Comparison of ENCODE assay signal across 25 cellular contexts in the genomic region with DNA sequence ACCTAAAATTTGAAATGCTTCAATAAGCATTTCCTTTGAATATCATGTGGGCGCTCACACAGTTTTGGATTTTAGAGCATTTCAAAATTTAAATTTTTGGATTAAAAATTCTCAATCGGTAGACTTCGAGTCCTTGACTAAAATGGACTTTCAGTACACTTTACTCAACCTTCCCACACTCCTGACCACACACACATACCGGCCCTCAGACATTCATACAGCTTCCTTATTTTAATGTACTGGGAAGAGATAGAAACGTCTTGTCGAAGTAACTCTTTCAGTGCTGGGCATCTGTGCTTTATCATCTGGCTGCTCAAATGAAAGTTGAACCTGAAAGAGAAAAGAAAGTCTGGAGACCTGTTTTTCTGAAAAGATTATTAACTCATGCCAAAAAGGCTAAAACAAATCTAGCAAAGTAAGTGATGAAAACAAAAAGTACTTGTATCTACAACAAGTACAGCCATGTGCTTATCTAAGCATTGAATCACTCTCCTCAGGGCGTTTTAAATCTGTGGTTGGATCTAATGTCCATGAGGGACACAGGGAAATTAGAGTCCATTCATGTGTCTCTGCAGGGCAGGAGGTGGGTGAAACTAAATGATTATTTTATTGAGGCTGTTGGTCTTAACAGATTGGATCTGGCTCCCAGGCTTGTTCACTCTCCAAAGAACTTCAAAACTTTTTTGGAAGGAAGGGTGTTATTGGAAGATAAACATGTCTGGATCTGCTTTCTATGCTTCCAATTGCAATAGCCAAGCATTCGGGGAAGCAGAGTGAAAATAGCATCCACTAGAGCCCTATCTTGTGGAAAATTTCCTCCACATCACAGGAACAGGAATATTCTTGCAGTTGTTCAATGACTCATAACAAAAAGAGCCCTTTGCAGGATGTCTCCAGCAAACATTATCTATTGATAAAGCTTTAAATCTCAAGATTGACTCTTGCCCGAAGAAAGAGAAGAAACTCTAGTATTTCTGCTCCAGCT. TPM values are rescaled to one million over a fixed set of nuclear protein-coding genes. Genes with fewer than 3 reads are reported as not detected.
A peak's percentile ranks its signal among the peaks of the same experiment; 100 is the strongest.
DNase-seq lines count a peak whose midpoint lies in the region; ATAC-seq and TF ChIP-seq lines count a peak whose summit lies in the region.
"Had no signal": no experiment of that assay in that cellular context is flagged by ENCODE, and none has a peak within 500 bp of the region (broad histone marks: within the 10 kb centered on the region; RNA-seq: fewer than 3 reads in every experiment).

No MANE protein-coding gene starts in this region.

- ATAC-seq in activated CD8-positive, alpha-beta T cell treated with anti-CD3 and anti-CD28 coated beads for 36 hours, result no peak
- ATAC-seq: psoas muscle had no signal

- dilution Hi-C loops in mammary epithelial cell (cut with HindIII; ENCODE audit: low sequenced_read_pairs), result no loop called here

- H3K36me3 Mint-ChIP-seq in CD4-positive, alpha-beta memory T cell, result peaks cover 0 to 25% of the 10 kb centered on the region in 2 donors
- no peaks in the 10 kb centered on the region for H3K36me3 Mint-ChIP-seq in activated CD8-positive, alpha-beta T cell treated with anti-CD3 and anti-CD28 coated beads for 36 hours (ENCODE audit: low read depth)
- H3K36me3 Mint-ChIP-seq: mesothelial cell of epicardium had no signal

- DNase-seq in Caki2 (ENCODE audit: low read depth) (peak; percentile 3), OCI-M1 (lab: John Stamatoyannopoulos, UW) (peak; percentile 38), mammary epithelial cell (peak; percentile 80), islet precursor cell (peak; percentile 66), NCI-H146 treated with DMSO at 0.1 percent for 48 hours (lab: John Stamatoyannopoulos, UW; ENCODE audit: unreplicated experiment) (no peak), tibial artery (no peak)
- DNase-seq in CD4-positive, alpha-beta memory T cell, result no peak
- DNase-seq in activated CD8-positive, alpha-beta T cell treated with anti-CD3 and anti-CD28 coated beads for 36 hours, result no peak
- DNase-seq: ACHN; activated naive CD8-positive, alpha-beta T cell treated with anti-CD3 and anti-CD28 coated beads, Interleukin-2, amount 10 ng/mL, durations not matched to agents 7 days and 5 days; CD4-positive, alpha-beta T cell; central memory CD4-positive, alpha-beta T cell; DMS79; effector CD4-positive, alpha-beta T cell; hippocampal formation; NCI-H2029 treated with DMSO at 0.1 percent for 48 hours; NCI-H524; psoas muscle; SHP77; T-helper 1 cell; thyroid gland had no signal

- no peak overlapping the region for H3K9ac ChIP-seq in mammary epithelial cell (ENCODE audit: insufficient read depth, low read length)

- peak overlapping the region; percentile 80 for H2AFZ ChIP-seq in mammary epithelial cell (ENCODE audit: low read depth, low read length)

- no peak overlapping the region for H3K27ac Mint-ChIP-seq in CD4-positive, alpha-beta memory T cell
- no peak overlapping the region for H3K27ac Mint-ChIP-seq in activated CD8-positive, alpha-beta T cell treated with anti-CD3 and anti-CD28 coated beads for 36 hours
- H3K27ac Mint-ChIP-seq: activated naive CD8-positive, alpha-beta T cell treated with anti-CD3 and anti-CD28 coated beads, Interleukin-2, amount 10 ng/mL, durations not matched to agents 7 days and 5 days; activated T-helper 1 cell treated with anti-CD3 and anti-CD28 coated beads, Interleukin-12 subunit alpha, Interleukin-12 subunit beta, Interleukin-2, Interleukin-4 antibody, amounts not matched to agents 30 ng/mL and 10 ng/mL and 1 ng/mL, durations not matched to agents 14 hours and 24 hours and 36 hours; CD4-positive, alpha-beta T cell; mesothelial cell of epicardium had no signal

- intact Hi-C loops in mammary epithelial cell (cut with micrococcal nuclease), result no loop called here
- intact Hi-C loops in CD4-positive, alpha-beta memory T cell (cut with micrococcal nuclease), result no loop called here
- intact Hi-C loops in activated CD8-positive, alpha-beta T cell treated with anti-CD3 and anti-CD28 coated beads for 36 hours (cut with micrococcal nuclease), result no loop called here
- intact Hi-C loops in tibial artery (cut with DNase I; ENCODE audit: low total_unique reads), result no loop called here

- no peaks in the 10 kb centered on the region for H4K20me1 ChIP-seq in mammary epithelial cell (ENCODE audit: insufficient read depth, low read length)

- peaks cover 0 to 2% (median 0%) of the 10 kb centered on the region in 8 donors for H3K9me3 Mint-ChIP-seq in CD4-positive, alpha-beta memory T cell
- H3K9me3 Mint-ChIP-seq in activated CD8-positive, alpha-beta T cell treated with anti-CD3 and anti-CD28 coated beads for 36 hours, result no peaks in the 10 kb centered on the region
- H3K9me3 Mint-ChIP-seq: CD4-positive, alpha-beta T cell had no signal

- TF ChIP-seq CTCF in mammary epithelial cell (conservative IDR thresholded peaks at IDR 0.05 in 1 of 2, IDR thresholded peaks at IDR 0.05 in 1 of 2; ENCODE audit: extremely low read depth in 1 of 2, insufficient read depth in 1 of 2, low read depth in 1 of 2, low read length in 2 of 2) (peak in 1 of 2 donors; percentile 16), tibial artery (IDR thresholded peaks at IDR 0.05) (no peak)
- no peak for TF ChIP-seq CTCF in activated CD8-positive, alpha-beta T cell treated with anti-CD3 and anti-CD28 coated beads for 36 hours (IDR thresholded peaks at IDR 0.05)

- H3K27ac ChIP-seq in mammary epithelial cell (ENCODE audit: insufficient read depth, low read depth, low read length), result peak overlapping the region; percentile 50
- no peak overlapping the region for H3K27ac ChIP-seq in CD4-positive, alpha-beta memory T cell (ENCODE audit: low read depth, low read length)
- H3K27ac ChIP-seq in tibial artery, result no peak overlapping the region
- H3K27ac ChIP-seq: psoas muscle, thyroid gland had no signal

- H3K4me1 Mint-ChIP-seq in CD4-positive, alpha-beta memory T cell, result no peaks in the 10 kb centered on the region
- no peaks in the 10 kb centered on the region for H3K4me1 Mint-ChIP-seq in activated CD8-positive, alpha-beta T cell treated with anti-CD3 and anti-CD28 coated beads for 36 hours (ENCODE audit: low read depth)
- H3K4me1 Mint-ChIP-seq: activated naive CD8-positive, alpha-beta T cell treated with anti-CD3 and anti-CD28 coated beads, Interleukin-2, amount 10 ng/mL, durations not matched to agents 7 days and 5 days had no signal

- H3K27me3 ChIP-seq in mammary epithelial cell (ENCODE audit: insufficient read depth, low read length), result no peaks in the 10 kb centered on the region
- H3K27me3 ChIP-seq in CD4-positive, alpha-beta memory T cell (ENCODE audit: insufficient read depth, low read length), result no peaks in the 10 kb centered on the region
- H3K27me3 ChIP-seq in tibial artery, result no peaks in the 10 kb centered on the region
- H3K27me3 ChIP-seq: thyroid gland had no signal

- H3K4me3 Mint-ChIP-seq in CD4-positive, alpha-beta memory T cell, result no peak overlapping the region
- no peak overlapping the region for H3K4me3 Mint-ChIP-seq in activated CD8-positive, alpha-beta T cell treated with anti-CD3 and anti-CD28 coated beads for 36 hours
- H3K4me3 Mint-ChIP-seq: activated naive CD8-positive, alpha-beta T cell treated with anti-CD3 and anti-CD28 coated beads, Interleukin-2, amount 10 ng/mL, durations not matched to agents 7 days and 5 days; activated T-helper 1 cell treated with anti-CD3 and anti-CD28 coated beads, Interleukin-12 subunit alpha, Interleukin-12 subunit beta, Interleukin-2, Interleukin-4 antibody, amounts not matched to agents 30 ng/mL and 10 ng/mL and 1 ng/mL, durations not matched to agents 14 hours and 24 hours and 36 hours; CD4-positive, alpha-beta T cell; mesothelial cell of epicardium; neural crest cell had no signal

- H3K9me3 ChIP-seq in mammary epithelial cell (replicated peaks; ENCODE audit: insufficient read depth, low read length), result no peaks in the 10 kb centered on the region
- H3K9me3 ChIP-seq in CD4-positive, alpha-beta memory T cell (ENCODE audit: control insufficient read depth in 1 of 2, low read length in 2 of 2), result no peaks in the 10 kb centered on the region
- no peaks in the 10 kb centered on the region for H3K9me3 ChIP-seq in tibial artery
- H3K9me3 ChIP-seq: psoas muscle, thyroid gland had no signal

- H3K4me1 ChIP-seq in mammary epithelial cell (ENCODE audit: insufficient read depth, low read length) (peaks cover 6% of the 10 kb centered on the region), tibial artery (no peaks in the 10 kb centered on the region)
- H3K4me1 ChIP-seq in CD4-positive, alpha-beta memory T cell (ENCODE audit: insufficient read depth, low read length), result no peaks in the 10 kb centered on the region
- H3K4me1 ChIP-seq: psoas muscle, thyroid gland had no signal

- CTCF ChIA-PET in mammary epithelial cell (lab: Charles Lee; ENCODE audit: low non-redundant PET), result no interaction called here
- CTCF ChIA-PET in CD4-positive, alpha-beta memory T cell (lab: Charles Lee; ENCODE audit: partially characterized antibody), result no interaction called here
- CTCF ChIA-PET in activated CD8-positive, alpha-beta T cell treated with anti-CD3 and anti-CD28 coated beads for 36 hours (lab: Charles Lee), result no interaction called here

- H3K4me3 ChIP-seq in mammary epithelial cell (replicated peaks in 1 of 3; ENCODE audit: insufficient read depth in 1 of 3, low read depth in 2 of 3, low read length in 3 of 3) (peak overlapping the region in 2 of 3 experiments; percentile 5 to 23), tibial artery (no peak overlapping the region)
- H3K4me3 ChIP-seq in CD4-positive, alpha-beta memory T cell (ENCODE audit: low read length in 2 of 2), result no peak overlapping the region
- H3K4me3 ChIP-seq: psoas muscle, thyroid gland had no signal

- 16% methylated on average over 8 of the region's 9 CpGs for WGBS in mammary epithelial cell (ENCODE audit: low coverage, missing lambda C conversion rate)

- POLR2A ChIA-PET in CD4-positive, alpha-beta memory T cell (lab: Charles Lee; ENCODE audit: partially characterized antibody), result no interaction called here
- POLR2A ChIA-PET in activated CD8-positive, alpha-beta T cell treated with anti-CD3 and anti-CD28 coated beads for 36 hours (lab: Charles Lee), result interaction anchor here (0.6 kb wide), 1 partner anchor 390 kb away, joined by 3 read pairs; no protein-coding TSS in a partner anchor

- peak overlapping the region; percentile 80 for H3K4me2 ChIP-seq in mammary epithelial cell (ENCODE audit: insufficient read depth, low read depth, low read length)

- H3K36me3 ChIP-seq in mammary epithelial cell (ENCODE audit: insufficient read depth, low read length), result no peaks in the 10 kb centered on the region
- H3K36me3 ChIP-seq in CD4-positive, alpha-beta memory T cell (ENCODE audit: insufficient read depth, low read length), result no peaks in the 10 kb centered on the region
- no peaks in the 10 kb centered on the region for H3K36me3 ChIP-seq in tibial artery
- H3K36me3 ChIP-seq: thyroid gland had no signal

- H3K79me2 ChIP-seq in mammary epithelial cell (ENCODE audit: insufficient read depth, low read length), result no peaks in the 10 kb centered on the region

- peaks cover 0 to 2% of the 10 kb centered on the region in 2 donors for H3K27me3 Mint-ChIP-seq in CD4-positive, alpha-beta memory T cell
- H3K27me3 Mint-ChIP-seq in activated CD8-positive, alpha-beta T cell treated with anti-CD3 and anti-CD28 coated beads for 36 hours, result peaks cover 5% of the 10 kb centered on the region
- H3K27me3 Mint-ChIP-seq: CD4-positive, alpha-beta T cell had no signal

- BruUV-seq in mammary epithelial cell (replicated peaks; lab: Mats Ljungman, UMichigan), result no TSS peak

- in situ Hi-C loops in Caki2 (cut with HindIII; ENCODE audit: low pct_unique_long_range_greater_than_20kb, low sequenced_read_pairs), result no loop called here
- in situ Hi-C loops in mammary epithelial cell (cut with MboI; ENCODE audit: low sequenced_read_pairs in 2 of 2), result no loop called here

RNA-seq across cellular contexts. Expression of gene CARD18, which starts 47.0 kb away (rescaled TPM):
- not detected in 2 replicates for total RNA-seq in Caki2 (2014; rRNA removed; shearing (Covaris generic); ENCODE audit: low replicate concordance)
- total RNA-seq in mammary epithelial cell, result 1 to 10 TPM; 1.4 to 3.5 TPM
- 3.4 TPM for polyA plus RNA-seq in mammary epithelial cell
- polyA minus RNA-seq in mammary epithelial cell, result not detected
- not detected for total RNA-seq in CD4-positive, alpha-beta memory T cell
- not detected for polyA plus RNA-seq in CD4-positive, alpha-beta memory T cell
- not detected for total RNA-seq in activated CD8-positive, alpha-beta T cell treated with anti-CD3 and anti-CD28 coated beads for 36 hours
- total RNA-seq: activated CD8-positive, alpha-beta memory T cell treated with anti-CD3 and anti-CD28 coated beads for 36 hours; activated naive CD8-positive, alpha-beta T cell treated with anti-CD3 and anti-CD28 coated beads, Interleukin-2, amount 10 ng/mL, durations not matched to agents 7 days and 5 days; activated T-helper 1 cell treated with anti-CD3 and anti-CD28 coated beads, Interleukin-12 subunit alpha, Interleukin-12 subunit beta, Interleukin-2, Interleukin-4 antibody, amounts not matched to agents 30 ng/mL and 10 ng/mL and 1 ng/mL, durations not matched to agents 14 hours and 24 hours and 36 hours; CD4-positive, alpha-beta T cell; mesothelial cell of epicardium; neural crest cell; psoas muscle; thyroid gland had no signal
- polyA plus RNA-seq: psoas muscle had no signal

RNA-seq across cellular contexts. Expression of gene CARD16, which starts 47.4 kb away (rescaled TPM):
- not detected in 2 replicates for total RNA-seq in Caki2 (2014; rRNA removed; shearing (Covaris generic); ENCODE audit: low replicate concordance)
- total RNA-seq in mammary epithelial cell, result 1 to 10 TPM; 2.2 to 5.8 TPM
- 9.0 TPM for polyA plus RNA-seq in mammary epithelial cell
- not detected for polyA minus RNA-seq in mammary epithelial cell
- total RNA-seq in CD4-positive, alpha-beta memory T cell, result 10 to 100 TPM; 56.1 to 59.0 TPM
- polyA plus RNA-seq in CD4-positive, alpha-beta memory T cell, result 100 to 1,000 TPM; 190 to 219 TPM
- total RNA-seq in activated CD8-positive, alpha-beta T cell treated with anti-CD3 and anti-CD28 coated beads for 36 hours, result 10 to 100 TPM; 13.1 to 15.2 TPM
- total RNA-seq: neural crest cell had no signal

RNA-seq across cellular contexts. Expression of gene CASP1, which starts 57.6 kb away (rescaled TPM):
- not detected in 2 replicates for total RNA-seq in Caki2 (2014; rRNA removed; shearing (Covaris generic); ENCODE audit: low replicate concordance)
- 10 to 100 TPM; 44.3 to 56.1 TPM for total RNA-seq in mammary epithelial cell
- polyA plus RNA-seq in mammary epithelial cell, result 30.2 TPM
- 112 TPM for polyA minus RNA-seq in mammary epithelial cell
- 10 to 100 TPM; 74.8 to 96.8 TPM for total RNA-seq in CD4-positive, alpha-beta memory T cell
- 100 to 1,000 TPM; 126 to 195 TPM for polyA plus RNA-seq in CD4-positive, alpha-beta memory T cell
- total RNA-seq in activated CD8-positive, alpha-beta T cell treated with anti-CD3 and anti-CD28 coated beads for 36 hours, result 10 to 100 TPM; 31.9 to 32.4 TPM
- total RNA-seq: neural crest cell had no signal

Comparison
In these comparisons a context has a peak if more than half of its experiments do, and no peak if none do; other contexts are left out.
1. DNase-seq: peak in Caki2 (single experiment), OCI-M1 (single experiment), mammary epithelial cell (single experiment) and islet precursor cell (single experiment); none in CD4-positive, alpha-beta memory T cell (0 of 5), NCI-H146 treated with DMSO at 0.1 percent for 48 hours (single experiment), activated CD8-positive, alpha-beta T cell treated with anti-CD3 and anti-CD28 coated beads for 36 hours (single experiment) and tibial artery (0 of 2).
2. H3K4me3 ChIP-seq: peak in mammary epithelial cell (2 of 3); none in CD4-positive, alpha-beta memory T cell (0 of 2) and tibial artery (0 of 2).
3. RNA of gene CASP1, which starts 57.6 kb away (total RNA-seq): 74.8 to 96.8 TPM in CD4-positive, alpha-beta memory T cell, 44.3 to 56.1 TPM in mammary epithelial cell and 31.9 to 32.4 TPM in activated CD8-positive, alpha-beta T cell treated with anti-CD3 and anti-CD28 coated beads for 36 hours; not detected in Caki2; every median in the first group is over 10 times any median in the second.